ENCODE assay signal across 30 cellular contexts in genomic region chr1:224160171-224160682, GRCh38.
"Had no signal": no experiment of that assay in that cellular context is flagged by ENCODE, and none has a peak within 500 bp of the region (broad histone marks: within the 10 kb centered on the region; RNA-seq: fewer than 3 reads in every experiment).

No MANE protein-coding gene starts in this region.

- H3K27ac ChIP-seq: breast epithelium, esophagus muscularis mucosa, foreskin keratinocyte, heart left ventricle, lower lobe of right lung, sigmoid colon, thoracic aorta, uterus had no signal

- H3K4me1 ChIP-seq: breast epithelium, esophagus muscularis mucosa, foreskin keratinocyte, heart left ventricle, lower lobe of right lung, sigmoid colon, uterus had no signal

- H3K4me3 ChIP-seq: breast epithelium, esophagus muscularis mucosa, heart left ventricle, lower lobe of right lung, sigmoid colon, thoracic aorta, uterus had no signal

- H3K9me3 Mint-ChIP-seq: activated CD4-positive, alpha-beta memory T cell treated with anti-CD3 and anti-CD28 coated beads for 36 hours; activated CD4-positive, alpha-beta T cell treated with anti-CD3 and anti-CD28 coated beads, Interleukin-2, amount 10 ng/mL, durations not matched to agents 24 days and 14 days; activated naive CD4-positive, alpha-beta T cell treated with anti-CD3 and anti-CD28 coated beads, Interleukin-2, amount 50 U/mL, for 72 hours; central memory CD8-positive, alpha-beta T cell; dendritic cell treated with granulocyte-macrophage colony-stimulating factor and Interleukin-4, amounts not matched to agents 40 ng/mL and 50 ng/mL, for 4 days; endodermal cell; natural killer cell treated with Interleukin-12 subunit alpha and Interleukin-12 subunit beta and Interleukin-15 and Interleukin-18, amount 100 ng/mL, for 72 hours; stimulated activated effector memory CD8-positive, alpha-beta T cell treated with anti-CD3 and anti-CD28 coated beads, Interleukin-12 subunit alpha, Interleukin-12 subunit beta, amount 100 ng/mL, for 72 hours; stimulated activated naive CD8-positive, alpha-beta T cell treated with anti-CD3 and anti-CD28 coated beads, Interleukin-15, Interleukin-2, amounts not matched to agents 100 ng/mL and 50 ng/mL, for 24 hours; T-helper 1 cell treated with Interleukin-12 subunit alpha and Interleukin-12 subunit beta and Interleukin-4 antibody, amounts not matched to agents 30 μg/mL and 1 μg/mL, for 36 hours; type B pancreatic cell had no signal

- H3K4me3 Mint-ChIP-seq: activated CD4-positive, alpha-beta memory T cell treated with anti-CD3 and anti-CD28 coated beads for 36 hours; activated CD4-positive, alpha-beta T cell treated with anti-CD3 and anti-CD28 coated beads, Interleukin-2, amount 10 ng/mL, durations not matched to agents 24 days and 14 days; central memory CD8-positive, alpha-beta T cell; dendritic cell treated with granulocyte-macrophage colony-stimulating factor and Interleukin-4, amounts not matched to agents 40 ng/mL and 50 ng/mL, for 4 days; endodermal cell; natural killer cell treated with Interleukin-12 subunit alpha and Interleukin-12 subunit beta and Interleukin-15 and Interleukin-18, amount 100 ng/mL, for 72 hours; stimulated activated effector memory CD8-positive, alpha-beta T cell treated with anti-CD3 and anti-CD28 coated beads, Interleukin-12 subunit alpha, Interleukin-12 subunit beta, amount 100 ng/mL, for 72 hours; stimulated activated naive CD8-positive, alpha-beta T cell treated with anti-CD3 and anti-CD28 coated beads, Interleukin-15, Interleukin-2, amounts not matched to agents 100 ng/mL and 50 ng/mL, for 24 hours; T-helper 1 cell treated with Interleukin-12 subunit alpha and Interleukin-12 subunit beta and Interleukin-4 antibody, amounts not matched to agents 30 μg/mL and 1 μg/mL, for 36 hours; type B pancreatic cell had no signal

- H3K27me3 Mint-ChIP-seq: activated CD4-positive, alpha-beta memory T cell treated with anti-CD3 and anti-CD28 coated beads for 36 hours; activated CD4-positive, alpha-beta T cell treated with anti-CD3 and anti-CD28 coated beads, Interleukin-2, amount 10 ng/mL, durations not matched to agents 24 days and 14 days; central memory CD8-positive, alpha-beta T cell; dendritic cell treated with granulocyte-macrophage colony-stimulating factor and Interleukin-4, amounts not matched to agents 40 ng/mL and 50 ng/mL, for 4 days; natural killer cell treated with Interleukin-12 subunit alpha and Interleukin-12 subunit beta and Interleukin-15 and Interleukin-18, amount 100 ng/mL, for 72 hours; progenitor cell of endocrine pancreas; stimulated activated naive CD8-positive, alpha-beta T cell treated with anti-CD3 and anti-CD28 coated beads, Interleukin-15, Interleukin-2, amounts not matched to agents 100 ng/mL and 50 ng/mL, for 24 hours; type B pancreatic cell had no signal

- H3K9me3 ChIP-seq: breast epithelium, esophagus muscularis mucosa, heart left ventricle, lower lobe of right lung, sigmoid colon, thoracic aorta, uterus had no signal

- H3K36me3 ChIP-seq: uterus had no signal

- H3K27ac Mint-ChIP-seq: activated CD4-positive, alpha-beta memory T cell treated with anti-CD3 and anti-CD28 coated beads for 36 hours; activated CD4-positive, alpha-beta T cell treated with anti-CD3 and anti-CD28 coated beads, Interleukin-2, amount 10 ng/mL, durations not matched to agents 24 days and 14 days; activated naive CD4-positive, alpha-beta T cell treated with anti-CD3 and anti-CD28 coated beads, Interleukin-2, amount 50 U/mL, for 72 hours; dendritic cell treated with granulocyte-macrophage colony-stimulating factor and Interleukin-4, amounts not matched to agents 40 ng/mL and 50 ng/mL, for 4 days; endodermal cell; natural killer cell treated with Interleukin-12 subunit alpha and Interleukin-12 subunit beta and Interleukin-15 and Interleukin-18, amount 100 ng/mL, for 72 hours; stimulated activated effector memory CD8-positive, alpha-beta T cell treated with anti-CD3 and anti-CD28 coated beads, Interleukin-12 subunit alpha, Interleukin-12 subunit beta, amount 100 ng/mL, for 72 hours; stimulated activated naive CD8-positive, alpha-beta T cell treated with anti-CD3 and anti-CD28 coated beads, Interleukin-15, Interleukin-2, amounts not matched to agents 100 ng/mL and 50 ng/mL, for 24 hours; T-helper 1 cell treated with Interleukin-12 subunit alpha and Interleukin-12 subunit beta and Interleukin-4 antibody, amounts not matched to agents 30 μg/mL and 1 μg/mL, for 36 hours; type B pancreatic cell had no signal

- H3K27me3 ChIP-seq: breast epithelium, esophagus muscularis mucosa, foreskin keratinocyte, heart left ventricle, sigmoid colon, uterus had no signal

- DNase-seq: activated CD4-positive, alpha-beta memory T cell treated with anti-CD3 and anti-CD28 coated beads for 36 hours; activated CD4-positive, alpha-beta T cell treated with anti-CD3 and anti-CD28 coated beads, Interleukin-2, amount 10 ng/mL, durations not matched to agents 24 days and 14 days; activated CD8-positive, alpha-beta memory T cell treated with anti-CD3 and anti-CD28 coated beads, Interleukin-2, amount 50 U/mL, for 4 hours; activated gamma-delta T cell treated with Interleukin-2 at 50 U/mL for 16 hours; activated T-cell treated with anti-CD3 and anti-CD28 coated beads, Interleukin-2, amount 50 U/mL, for 1 hour; endodermal cell; foreskin keratinocyte; heart left ventricle; kidney glomerular epithelial cell; lower lobe of right lung; mesenchymal stem cell; retina; sigmoid colon; small intestine; stimulated activated CD4-positive, alpha-beta T cell treated with anti-CD3 and anti-CD28 coated beads, Interleukin-4, amount 100 ng/mL, for 24 hours; SW 1271; T1000; uterus had no signal

- H3K4me1 Mint-ChIP-seq: stimulated activated effector memory CD8-positive, alpha-beta T cell treated with anti-CD3 and anti-CD28 coated beads, Interleukin-12 subunit alpha, Interleukin-12 subunit beta, amount 100 ng/mL, for 72 hours had no signal
